Comparison of ENCODE assay signal across 23 cellular contexts in genomic region chr2:105357122-105357521, GRCh38. TPM values are rescaled to one million over a fixed set of nuclear protein-coding genes. Genes with fewer than 3 reads are reported as not detected.
"Had no signal": no experiment of that assay in that cellular context is flagged by ENCODE, and none has a peak within 500 bp of the region (broad histone marks: within the 10 kb centered on the region; RNA-seq: fewer than 3 reads in every experiment).

No MANE protein-coding gene starts in this region.

- DNase-seq: activated CD4-positive, alpha-beta T cell treated with anti-CD3 and anti-CD28 coated beads for 48 hours; activated CD4-positive, alpha-beta T cell treated with anti-CD3 and anti-CD28 coated beads, Interleukin-2, amount 50 U/mL, for 4 hours; activated CD8-positive, alpha-beta memory T cell treated with anti-CD3 and anti-CD28 coated beads, Interleukin-2, amount 50 U/mL, for 48 hours; activated CD8-positive, alpha-beta T cell treated with anti-CD3 and anti-CD28 coated beads, Interleukin-2, amount 10 ng/mL, durations not matched to agents 7 days and 5 days; activated gamma-delta T cell; activated naive CD4-positive, alpha-beta T cell treated with anti-CD3 and anti-CD28 coated beads for 36 hours; activated T-cell treated with anti-CD3 and anti-CD28 coated beads, Interleukin-2, amount 50 U/mL, for 24 hours; amygdala; caudate nucleus; KBM-7; NCI-H1092; NCI-H1417; NCI-H1930; NCI-H2107; NCI-H2171 treated with DMSO at 0.1 percent for 48 hours; NCI-H226; NCI-H526; NCI-H82; Right ventricle myocardium superior; RPMI8226; SJCRH30 had no signal

- H3K27me3 ChIP-seq: SJCRH30 had no signal

- ATAC-seq: activated CD4-positive, CD25-positive, alpha-beta regulatory T cell treated with anti-CD3 and anti-CD28 coated beads, Interleukin-2, amount 50 U/mL, for 24 hours; activated CD8-positive, alpha-beta T cell treated with anti-CD3 and anti-CD28 coated beads, Interleukin-2, amount 10 ng/mL, durations not matched to agents 7 days and 5 days had no signal

- H3K4me3 ChIP-seq: SJCRH30 had no signal

- H3K27ac ChIP-seq: SJCRH30 had no signal

- H3K9me3 ChIP-seq: SJCRH30 had no signal

- H3K4me1 ChIP-seq: SJCRH30 had no signal

RNA-seq across cellular contexts. Expression of gene FHL2, which starts 41.7 kb away (rescaled TPM):
- total RNA-seq: OCI-LY7 had no signal
